Comparison of ENCODE assay signal across 7 cellular contexts in the genomic region with DNA sequence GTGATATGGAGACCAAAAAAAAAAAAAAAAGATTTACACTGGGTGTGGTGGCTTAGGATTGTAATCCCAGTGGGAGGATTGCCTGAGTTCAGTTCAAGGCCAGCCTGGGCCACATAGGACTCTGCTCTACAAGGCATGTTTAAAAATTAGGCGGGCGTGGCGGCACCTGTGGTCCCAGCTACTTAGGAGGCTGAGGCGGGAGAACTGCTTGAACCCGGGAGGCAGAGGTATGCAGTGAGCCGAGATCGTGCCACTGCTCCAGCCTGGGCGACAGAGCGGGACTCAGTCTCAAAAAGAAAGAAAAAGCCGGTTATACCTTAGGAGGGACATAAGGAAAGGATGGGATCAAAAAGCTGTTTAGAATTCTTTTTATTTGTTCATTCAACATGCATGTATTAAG. TPM values are rescaled to one million over a fixed set of nuclear protein-coding genes. Genes with fewer than 3 reads are reported as not detected.
DNase-seq lines count a peak whose midpoint lies in the region; ATAC-seq and TF ChIP-seq lines count a peak whose summit lies in the region.

No MANE protein-coding gene starts in this region.

- no peaks in the 10 kb centered on the region for H3K4me1 ChIP-seq in smooth muscle cell (ENCODE audit: low read depth)

- WGBS in smooth muscle cell (ENCODE audit: low lambda C conversion rate), result 74% methylated on average over 10 of the region's 10 CpGs

- no peaks in the 10 kb centered on the region for H3K79me2 ChIP-seq in smooth muscle cell (ENCODE audit: low read depth)

- no peak for TF ChIP-seq CTCF in glutamatergic neuron (IDR thresholded peaks at IDR 0.05; ENCODE audit: partially characterized antibody, unreplicated experiment)
- no peak for TF ChIP-seq CTCF in smooth muscle cell (IDR thresholded peaks at IDR 0.05; ENCODE audit: borderline replicate concordance, insufficient read depth, poor library complexity, severe bottlenecking)

- H3K4me1 Mint-ChIP-seq in T-helper 17 cell, result peaks cover 10% of the 10 kb centered on the region
- H3K4me1 Mint-ChIP-seq in glutamatergic neuron (ENCODE audit: low read depth, unreplicated experiment), result peaks cover 4% of the 10 kb centered on the region

- H3K9ac ChIP-seq in smooth muscle cell (ENCODE audit: low read depth), result no peak overlapping the region

- no peaks in the 10 kb centered on the region for H3F3A ChIP-seq in smooth muscle cell (ENCODE audit: low read depth)

- peak overlapping the region; percentile 91 for H3K27ac Mint-ChIP-seq in T-helper 17 cell
- no peak overlapping the region for H3K27ac Mint-ChIP-seq in glutamatergic neuron (ENCODE audit: unreplicated experiment)

- H3K4me2 ChIP-seq in smooth muscle cell, result peak overlapping the region; percentile 99

- peaks cover 2% of the 10 kb centered on the region for H3K36me3 Mint-ChIP-seq in T-helper 17 cell (ENCODE audit: low read depth)
- no peaks in the 10 kb centered on the region for H3K36me3 Mint-ChIP-seq in glutamatergic neuron (ENCODE audit: unreplicated experiment)

- DNase-seq in T-helper 17 cell (no peak), glutamatergic neuron (no peak), smooth muscle cell (lab: John Stamatoyannopoulos, UW; ENCODE audit: unreplicated experiment) (no peak), foreskin melanocyte (no peak)

- no peaks in the 10 kb centered on the region for H3K9me3 Mint-ChIP-seq in glutamatergic neuron (ENCODE audit: unreplicated experiment)

- peaks cover 3% of the 10 kb centered on the region for H4K20me1 ChIP-seq in smooth muscle cell (ENCODE audit: low read depth)

- H3K4me3 ChIP-seq in smooth muscle cell, result peak overlapping the region; percentile 72

- H3K36me3 ChIP-seq in smooth muscle cell (ENCODE audit: low read depth), result no peaks in the 10 kb centered on the region

- peak overlapping the region; percentile 88 for H3K4me3 Mint-ChIP-seq in T-helper 17 cell
- peak overlapping the region; percentile 76 for H3K4me3 Mint-ChIP-seq in glutamatergic neuron (ENCODE audit: unreplicated experiment)

- H3K27me3 Mint-ChIP-seq in T-helper 17 cell, result no peaks in the 10 kb centered on the region
- H3K27me3 Mint-ChIP-seq in glutamatergic neuron (ENCODE audit: unreplicated experiment), result peaks cover 2% of the 10 kb centered on the region

- H3K27me3 ChIP-seq in smooth muscle cell (ENCODE audit: low read depth), result no peaks in the 10 kb centered on the region

- H3K9me3 ChIP-seq in T-helper 17 cell (ENCODE audit: control insufficient read depth, low read length, poor library complexity, severe bottlenecking) (no peaks in the 10 kb centered on the region), smooth muscle cell (replicated peaks; ENCODE audit: low read depth) (no peaks in the 10 kb centered on the region)

- H3K27ac ChIP-seq in smooth muscle cell (ENCODE audit: low read depth), result no peak overlapping the region

- no peak for TF ChIP-seq POLR2A in GM18505 (IDR thresholded peaks at IDR 0.05; ENCODE audit: borderline replicate concordance, extremely low read depth, insufficient read depth, insufficient read length)

- peak; percentile 9 for ATAC-seq in GM18505 (IDR thresholded peaks at IDR 0.05; ENCODE audit: unreplicated experiment)
- no peak for ATAC-seq in T-helper 17 cell
- no peak for ATAC-seq in HG03354 (IDR thresholded peaks at IDR 0.05; ENCODE audit: poor library complexity, severe bottlenecking, unreplicated experiment)
- ATAC-seq in HG03095 (IDR thresholded peaks at IDR 0.05; ENCODE audit: unreplicated experiment), result no peak

- H2AFZ ChIP-seq in smooth muscle cell (ENCODE audit: low read depth), result no peak overlapping the region

RNA-seq across cellular contexts. Expression of a gene that starts 0.7 kb away (rescaled TPM):
- total RNA-seq in T-helper 17 cell (10 to 100 TPM; 11.2 to 18.7 TPM), glutamatergic neuron (ENCODE audit: unreplicated experiment) (0.81 TPM), smooth muscle cell (1.2 and 1.9 TPM in 2 replicates)
- 0.56 and 1.9 TPM in 2 replicates for polyA plus RNA-seq in smooth muscle cell

RNA-seq across cellular contexts. Expression of a gene that starts 58.3 kb away (rescaled TPM):
- 100 to 1,000 TPM; 309 to 313 TPM for total RNA-seq in T-helper 17 cell
- total RNA-seq in glutamatergic neuron (ENCODE audit: unreplicated experiment), result 144 TPM
- 193 and 224 TPM in 2 replicates for total RNA-seq in smooth muscle cell
- 66.8 and 92.0 TPM in 2 replicates for polyA plus RNA-seq in smooth muscle cell
